1 cellular context compared by ENCODE assay signal in the genomic region with DNA sequence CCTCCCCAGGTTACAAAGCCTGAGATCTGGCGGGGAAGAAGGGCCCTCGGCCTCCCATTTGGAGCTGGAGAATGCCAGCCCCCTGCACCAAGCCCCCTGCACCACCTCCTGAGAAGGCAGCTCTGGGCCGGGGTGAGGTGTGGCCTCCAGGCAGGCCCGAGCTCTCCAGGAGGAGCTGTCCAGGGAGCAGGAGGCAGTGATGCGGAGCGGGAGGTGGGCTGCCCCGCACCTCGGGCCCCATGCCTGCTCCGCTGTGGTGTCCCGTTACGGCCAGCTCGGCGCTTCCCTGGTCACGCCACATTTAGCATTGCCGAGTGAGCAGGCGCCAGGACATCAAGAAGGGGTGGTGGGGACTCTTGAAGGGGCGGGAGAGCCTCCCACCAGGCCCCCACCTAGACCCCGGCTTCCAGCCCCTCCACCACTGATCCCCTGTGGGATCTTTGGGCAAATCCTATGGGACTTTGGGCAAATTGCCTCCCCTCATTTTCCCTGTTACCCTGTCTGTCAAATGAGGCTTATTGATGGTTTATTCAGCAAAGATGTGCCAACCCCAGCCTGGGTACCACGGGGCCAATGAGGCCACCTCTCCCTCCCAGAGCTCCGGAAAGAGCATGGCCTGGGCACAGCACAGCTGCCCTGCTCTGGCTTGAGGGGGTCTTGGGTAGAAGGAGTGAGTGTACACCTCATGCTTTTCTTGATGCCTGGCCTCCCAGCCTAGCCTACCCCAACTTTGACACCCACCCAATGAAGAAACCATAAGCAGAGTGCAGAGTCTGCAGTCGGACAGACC.
TF ChIP-seq lines count a peak whose summit lies in the region.

No MANE protein-coding gene starts in this region.

TF ChIP-seq in WTC11, 78 proteins besides CTCF, POLR2A, EP300 and RAD21 (continued from another document):
- no peak for TF ChIP-seq PRDM15 (CRISPR knock-in tag; IDR thresholded peaks at IDR 0.05)
- TF ChIP-seq CDX4 (CRISPR knock-in tag; IDR thresholded peaks at IDR 0.05; ENCODE audit: borderline replicate concordance) = no peak
- no peak for TF ChIP-seq SP1 (CRISPR knock-in tag; conservative IDR thresholded peaks at IDR 0.05)
- no peak for TF ChIP-seq TCF7 (CRISPR knock-in tag; IDR thresholded peaks at IDR 0.05; ENCODE audit: low read depth)
- TF ChIP-seq ZNF671 (CRISPR knock-in tag; IDR thresholded peaks at IDR 0.05) = no peak
